16 cellular contexts compared by ENCODE assay signal in the genomic region with DNA sequence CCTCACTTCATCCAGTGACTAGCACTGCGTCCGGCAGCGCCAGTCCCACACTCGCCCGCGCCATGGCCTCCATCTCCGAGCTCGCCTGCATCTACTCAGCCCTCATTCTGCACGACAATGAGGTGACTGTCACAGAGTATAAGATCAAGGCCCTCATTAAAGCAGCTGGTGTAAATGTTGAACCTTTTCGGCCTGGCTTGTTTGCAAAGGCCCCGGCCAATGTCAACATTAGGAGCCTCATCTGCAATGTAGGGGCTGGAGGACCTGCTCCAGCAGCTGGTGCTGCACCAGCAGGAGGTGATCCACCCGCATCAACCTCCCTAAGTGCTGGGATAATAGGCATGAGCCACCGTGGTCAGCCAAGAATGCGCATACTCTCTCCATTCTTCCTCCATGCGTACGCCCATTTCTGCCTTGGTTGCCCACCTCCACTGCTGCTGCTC. TPM values are rescaled to one million over a fixed set of nuclear protein-coding genes. Genes with fewer than 3 reads are reported as not detected.
A peak's percentile ranks its signal among the peaks of the same experiment; 100 is the strongest.
DNase-seq lines count a peak whose midpoint lies in the region; TF ChIP-seq lines count a peak whose summit lies in the region.
"Had no signal": no experiment of that assay in that cellular context is flagged by ENCODE, and none has a peak within 500 bp of the region (broad histone marks: within the 10 kb centered on the region; RNA-seq: fewer than 3 reads in every experiment).

No MANE protein-coding gene starts in this region.

- CTCF ChIA-PET in activated naive CD4-positive, alpha-beta T cell treated with anti-CD3 and anti-CD28 coated beads, Interleukin-2, amount 10 ng/mL, durations not matched to agents 7 days and 5 days (lab: Charles Lee) = interaction anchor here (1.2 to 1.4 kb wide), 2 partner anchors 55 to 85 kb away, joined by 3 read pairs; no protein-coding TSS in a partner anchor

- no peak overlapping the region for H3K4me3 Mint-ChIP-seq in activated naive CD4-positive, alpha-beta T cell treated with anti-CD3 and anti-CD28 coated beads, Interleukin-2, amount 10 ng/mL, durations not matched to agents 7 days and 5 days
- H3K4me3 Mint-ChIP-seq: CD8-positive, alpha-beta T cell; naive thymus-derived CD4-positive, alpha-beta T cell had no signal

- TF ChIP-seq POLR2A in stomach (IDR thresholded peaks at IDR 0.05) (no peak), esophagus squamous epithelium (IDR thresholded peaks at IDR 0.05) (no peak)

- TF ChIP-seq EP300 in stomach (IDR thresholded peaks at IDR 0.05) = no peak

- no peaks in the 10 kb centered on the region for H3K36me3 Mint-ChIP-seq in activated naive CD4-positive, alpha-beta T cell treated with anti-CD3 and anti-CD28 coated beads, Interleukin-2, amount 10 ng/mL, durations not matched to agents 7 days and 5 days
- H3K36me3 Mint-ChIP-seq: CD8-positive, alpha-beta T cell; naive thymus-derived CD4-positive, alpha-beta T cell had no signal

- intact Hi-C loops in stomach (cut with DNase I; ENCODE audit: low total_unique reads) = no loop called here
- intact Hi-C loops in esophagus squamous epithelium (cut with DNase I) = no loop called here

- no peaks in the 10 kb centered on the region for H3K9me3 Mint-ChIP-seq in activated naive CD4-positive, alpha-beta T cell treated with anti-CD3 and anti-CD28 coated beads, Interleukin-2, amount 10 ng/mL, durations not matched to agents 7 days and 5 days
- H3K9me3 Mint-ChIP-seq: CD8-positive, alpha-beta T cell; naive thymus-derived CD4-positive, alpha-beta T cell had no signal

- DNase-seq in NCI-H345 (lab: John Stamatoyannopoulos, UW) = peak; percentile 27
- no peak for DNase-seq in NCI-H345 treated with DMSO at 0.1 percent for 48 hours (lab: John Stamatoyannopoulos, UW; ENCODE audit: unreplicated experiment)
- DNase-seq in NCI-H510A treated with DMSO at 0.1 percent for 48 hours (lab: John Stamatoyannopoulos, UW) = peak; percentile 83
- no peak for DNase-seq in brain microvascular endothelial cell
- DNase-seq in stomach = peak; percentile 47
- no peak for DNase-seq in esophagus squamous epithelium (lab: John Stamatoyannopoulos, UW)
- DNase-seq in activated naive CD4-positive, alpha-beta T cell treated with anti-CD3 and anti-CD28 coated beads, Interleukin-2, amount 10 ng/mL, durations not matched to agents 7 days and 5 days = no peak
- no peak for DNase-seq in NCI-H1048 (lab: John Stamatoyannopoulos, UW)
- DNase-seq: activated gamma-delta T cell; CD8-positive, alpha-beta T cell; GF-D8; left ventricle myocardium superior; naive thymus-derived CD4-positive, alpha-beta T cell; NCI-H2171 treated with DMSO at 0.1 percent for 48 hours; testis had no signal

- peaks cover 28% of the 10 kb centered on the region for H3K4me1 Mint-ChIP-seq in activated naive CD4-positive, alpha-beta T cell treated with anti-CD3 and anti-CD28 coated beads, Interleukin-2, amount 10 ng/mL, durations not matched to agents 7 days and 5 days

- in situ Hi-C loops in brain microvascular endothelial cell (cut with HindIII; ENCODE audit: low pct_ligation_motif_present, low sequenced_read_pairs) = no loop called here

- TF ChIP-seq CTCF in brain microvascular endothelial cell (IDR thresholded peaks at IDR 0.05; ENCODE audit: low read depth, low read length, missing control alignments) (peak; percentile 15), stomach (IDR thresholded peaks at IDR 0.05) (no peak), esophagus squamous epithelium (IDR thresholded peaks at IDR 0.05) (no peak)

- H3K27me3 ChIP-seq in brain microvascular endothelial cell (replicated peaks) (no peaks in the 10 kb centered on the region), stomach (no peaks in the 10 kb centered on the region), esophagus squamous epithelium (no peaks in the 10 kb centered on the region)
- H3K27me3 ChIP-seq: ascending aorta, testis had no signal

- WGBS in stomach, 5 donors = 65 to 84% (median 77%) methylated on average over 14 to 16 of the region's 16 CpGs
- 82 to 91% methylated on average over 11 to 14 of the region's 16 CpGs for WGBS in esophagus squamous epithelium, 2 donors

- H3K27ac Mint-ChIP-seq in activated naive CD4-positive, alpha-beta T cell treated with anti-CD3 and anti-CD28 coated beads, Interleukin-2, amount 10 ng/mL, durations not matched to agents 7 days and 5 days = no peak overlapping the region
- H3K27ac Mint-ChIP-seq: CD8-positive, alpha-beta T cell had no signal

- peaks cover 41% of the 10 kb centered on the region for H3K27me3 Mint-ChIP-seq in activated naive CD4-positive, alpha-beta T cell treated with anti-CD3 and anti-CD28 coated beads, Interleukin-2, amount 10 ng/mL, durations not matched to agents 7 days and 5 days

- H3K4me1 ChIP-seq in stomach (peaks cover 0 to 22% (median 9%) of the 10 kb centered on the region in 4 donors), esophagus squamous epithelium (peaks cover 8 to 21% (median 9%) of the 10 kb centered on the region in 3 donors)
- H3K4me1 ChIP-seq: ascending aorta, testis had no signal

- H3K36me3 ChIP-seq in brain microvascular endothelial cell (replicated peaks) (no peaks in the 10 kb centered on the region), stomach (no peaks in the 10 kb centered on the region), esophagus squamous epithelium (no peaks in the 10 kb centered on the region)
- H3K36me3 ChIP-seq: ascending aorta had no signal

- no peaks in the 10 kb centered on the region for H3K9me3 ChIP-seq in stomach
- H3K9me3 ChIP-seq in esophagus squamous epithelium = no peaks in the 10 kb centered on the region
- H3K9me3 ChIP-seq: ascending aorta, testis had no signal

- H3K27ac ChIP-seq in brain microvascular endothelial cell = no peak overlapping the region
- H3K27ac ChIP-seq in stomach = no peak overlapping the region
- no peak overlapping the region for H3K27ac ChIP-seq in esophagus squamous epithelium
- H3K27ac ChIP-seq: ascending aorta, testis had no signal

- H3K4me3 ChIP-seq in brain microvascular endothelial cell (ENCODE audit: low read depth, low read length) (no peak overlapping the region), stomach (no peak overlapping the region), esophagus squamous epithelium (no peak overlapping the region)
- H3K4me3 ChIP-seq: ascending aorta, testis had no signal

RNA-seq across cellular contexts. Expression of gene IRF2BPL, which starts 59.9 kb away (rescaled TPM):
- 10 to 100 TPM in 4 of 5 donors, 1 to 10 TPM in 1; 5.3 to 43.6 (median 28.4) TPM for total RNA-seq in stomach
- 10 to 100 TPM in 2 of 3 donors, 1 to 10 TPM in 1; 8.5 to 17.7 (median 10.5) TPM for polyA plus RNA-seq in stomach
- 10 to 100 TPM; 15.8 to 28.8 (median 24.0) TPM for total RNA-seq in esophagus squamous epithelium

Comparison
In these comparisons a context has a peak if more than half of its experiments do, and no peak if none do; other contexts are left out.
1. DNase-seq: peak in NCI-H345 (single experiment), NCI-H510A treated with DMSO at 0.1 percent for 48 hours (single experiment) and stomach (single experiment); none in NCI-H345 treated with DMSO at 0.1 percent for 48 hours (single experiment), brain microvascular endothelial cell (single experiment), esophagus squamous epithelium (single experiment), activated naive CD4-positive, alpha-beta T cell treated with anti-CD3 and anti-CD28 coated beads, Interleukin-2, amount 10 ng/mL, durations not matched to agents 7 days and 5 days (single experiment) and NCI-H1048 (single experiment).